12 cellular contexts compared by ENCODE assay signal in genomic region chr5:112533315-112533867, GRCh38.
A peak's percentile ranks its signal among the peaks of the same experiment; 100 is the strongest.
DNase-seq lines count a peak whose midpoint lies in the region; ATAC-seq and TF ChIP-seq lines count a peak whose summit lies in the region.
"Had no signal": no experiment of that assay in that cellular context is flagged by ENCODE, and none has a peak within 500 bp of the region (broad histone marks: within the 10 kb centered on the region; RNA-seq: fewer than 3 reads in every experiment).

No MANE protein-coding gene starts in this region.

- H3K4me3 ChIP-seq in upper lobe of right lung = no peak overlapping the region
- no peak overlapping the region for H3K4me3 ChIP-seq in ovary
- H3K4me3 ChIP-seq: heart right ventricle, SJSA1 had no signal

- no peak for TF ChIP-seq CTCF in upper lobe of right lung (IDR thresholded peaks at IDR 0.05)
- no peak for TF ChIP-seq CTCF in ovary (IDR thresholded peaks at IDR 0.05)

- H3K27ac ChIP-seq in upper lobe of right lung (no peak overlapping the region), ovary (no peak overlapping the region)
- H3K27ac ChIP-seq: heart right ventricle, SJSA1 had no signal

- H3K4me3 Mint-ChIP-seq in activated CD4-positive, alpha-beta T cell treated with anti-CD3 and anti-CD28 coated beads for 36 hours = no peak overlapping the region
- H3K4me3 Mint-ChIP-seq in IgD-negative memory B cell = peak overlapping the region; percentile 39 to 91 (median 84)
- H3K4me3 Mint-ChIP-seq: activated CD8-positive, alpha-beta memory T cell treated with anti-CD3 and anti-CD28 coated beads, Interleukin-2, amount 10 ng/mL, durations not matched to agents 7 days and 5 days; central memory CD8-positive, alpha-beta T cell had no signal

- H3K36me3 ChIP-seq in upper lobe of right lung (no peaks in the 10 kb centered on the region), ovary (no peaks in the 10 kb centered on the region)
- H3K36me3 ChIP-seq: heart right ventricle, SJSA1 had no signal

- no peak for TF ChIP-seq EP300 in ovary (IDR thresholded peaks at IDR 0.05)

- 45 to 92% (median 66%) methylated on average over 2 of the region's 2 CpGs for WGBS in ovary, 3 donors

- no peaks in the 10 kb centered on the region for H3K27me3 Mint-ChIP-seq in activated CD4-positive, alpha-beta T cell treated with anti-CD3 and anti-CD28 coated beads for 36 hours
- H3K27me3 Mint-ChIP-seq in IgD-negative memory B cell = no peaks in the 10 kb centered on the region

- no peak for DNase-seq in activated CD4-positive, alpha-beta T cell treated with anti-CD3 and anti-CD28 coated beads for 36 hours
- DNase-seq in activated CD4-positive, alpha-beta T cell treated with anti-CD3 and anti-CD28 coated beads, Interleukin-2, amount 50 U/mL, for 48 hours = no peak
- DNase-seq in upper lobe of right lung (no peak), cardiac septum (ENCODE audit: low spot score) (no peak), DMS 273 (lab: John Stamatoyannopoulos, UW; ENCODE audit: unreplicated experiment) (no peak), ovary (no peak)
- DNase-seq: activated CD8-positive, alpha-beta memory T cell treated with anti-CD3 and anti-CD28 coated beads, Interleukin-2, amount 10 ng/mL, durations not matched to agents 7 days and 5 days; heart right ventricle had no signal

- intact Hi-C loops in activated CD4-positive, alpha-beta T cell treated with anti-CD3 and anti-CD28 coated beads for 36 hours (cut with DNase I, micrococcal nuclease) = no loop called here
- intact Hi-C loops in upper lobe of right lung (cut with DNase I) = no loop called here
- intact Hi-C loops in cardiac septum (cut with DNase I) = no loop called here
- intact Hi-C loops in ovary (cut with DNase I) = no loop called here

- H3K27me3 ChIP-seq in upper lobe of right lung = no peaks in the 10 kb centered on the region
- no peaks in the 10 kb centered on the region for H3K27me3 ChIP-seq in ovary
- H3K27me3 ChIP-seq: heart right ventricle had no signal

- peak; percentile 47 for ATAC-seq in activated CD4-positive, alpha-beta T cell treated with anti-CD3 and anti-CD28 coated beads for 36 hours
- ATAC-seq in esophagus mucosa (peak; percentile 64), upper lobe of right lung (peak; percentile 70)
- ATAC-seq: activated CD8-positive, alpha-beta memory T cell treated with anti-CD3 and anti-CD28 coated beads, Interleukin-2, amount 10 ng/mL, durations not matched to agents 7 days and 5 days had no signal

- CTCF ChIA-PET in activated CD4-positive, alpha-beta T cell treated with anti-CD3 and anti-CD28 coated beads for 36 hours (lab: Charles Lee) = interaction anchor here (0.7 to 1.4 kb wide), 3 partner anchors 18 to 224 kb away, joined by 3 to 4 read pairs (median 3); no protein-coding TSS in a partner anchor

- peaks cover 4% of the 10 kb centered on the region for H3K4me1 ChIP-seq in upper lobe of right lung
- no peaks in the 10 kb centered on the region for H3K4me1 ChIP-seq in ovary (ENCODE audit: insufficient read depth)
- H3K4me1 ChIP-seq: heart right ventricle, SJSA1 had no signal

- no peak for TF ChIP-seq POLR2A in ovary (IDR thresholded peaks at IDR 0.05)

- H3K9me3 Mint-ChIP-seq in activated CD4-positive, alpha-beta T cell treated with anti-CD3 and anti-CD28 coated beads for 36 hours (ENCODE audit: low read depth) = no peaks in the 10 kb centered on the region
- peaks cover 0 to 3% (median 2%) of the 10 kb centered on the region in 3 donors for H3K9me3 Mint-ChIP-seq in IgD-negative memory B cell
- H3K9me3 Mint-ChIP-seq: central memory CD8-positive, alpha-beta T cell had no signal

- H3K36me3 Mint-ChIP-seq in activated CD4-positive, alpha-beta T cell treated with anti-CD3 and anti-CD28 coated beads for 36 hours (ENCODE audit: low read depth) = no peaks in the 10 kb centered on the region
- H3K36me3 Mint-ChIP-seq in IgD-negative memory B cell = peaks cover 8% of the 10 kb centered on the region
- H3K36me3 Mint-ChIP-seq: activated CD8-positive, alpha-beta memory T cell treated with anti-CD3 and anti-CD28 coated beads, Interleukin-2, amount 10 ng/mL, durations not matched to agents 7 days and 5 days had no signal

- H3K9me3 ChIP-seq in upper lobe of right lung = no peaks in the 10 kb centered on the region
- H3K9me3 ChIP-seq in ovary = no peaks in the 10 kb centered on the region
- H3K9me3 ChIP-seq: heart right ventricle, SJSA1 had no signal

- H3K4me1 Mint-ChIP-seq in activated CD4-positive, alpha-beta T cell treated with anti-CD3 and anti-CD28 coated beads for 36 hours = no peaks in the 10 kb centered on the region
- peaks cover 55 to 73% (median 61%) of the 10 kb centered on the region in 3 donors for H3K4me1 Mint-ChIP-seq in IgD-negative memory B cell
- H3K4me1 Mint-ChIP-seq: central memory CD8-positive, alpha-beta T cell had no signal

- POLR2A ChIA-PET in activated CD4-positive, alpha-beta T cell treated with anti-CD3 and anti-CD28 coated beads for 36 hours (lab: Charles Lee) = no interaction called here

- H3K27ac Mint-ChIP-seq in activated CD4-positive, alpha-beta T cell treated with anti-CD3 and anti-CD28 coated beads for 36 hours = no peak overlapping the region
- H3K27ac Mint-ChIP-seq in IgD-negative memory B cell = peak overlapping the region; percentile 64 to 96 (median 93)
- H3K27ac Mint-ChIP-seq: activated CD8-positive, alpha-beta memory T cell treated with anti-CD3 and anti-CD28 coated beads, Interleukin-2, amount 10 ng/mL, durations not matched to agents 7 days and 5 days had no signal
